In genomic region chr17:43010667-43011308, GRCh38 we compare ENCODE assay signal across 14 cellular contexts. TPM values are rescaled to one million over a fixed set of nuclear protein-coding genes. Genes with fewer than 3 reads are reported as not detected.
DNase-seq lines count a peak whose midpoint lies in the region; ATAC-seq, FAIRE-seq and TF ChIP-seq lines count a peak whose summit lies in the region.
"Had no signal": no experiment of that assay in that cellular context is flagged by ENCODE, and none has a peak within 500 bp of the region (broad histone marks: within the 10 kb centered on the region; RNA-seq: fewer than 3 reads in every experiment).

No MANE protein-coding gene starts in this region.

- no peaks in the 10 kb centered on the region for H3K36me3 Mint-ChIP-seq in natural killer cell
- H3K36me3 Mint-ChIP-seq in natural killer cell treated with Interleukin-12 subunit alpha and Interleukin-12 subunit beta and Interleukin-15 and Interleukin-18, amount 100 ng/mL, for 72 hours = no peaks in the 10 kb centered on the region
- H3K36me3 Mint-ChIP-seq in activated naive CD8-positive, alpha-beta T cell = no peaks in the 10 kb centered on the region

- TF ChIP-seq RAD21 in liver (IDR thresholded peaks at IDR 0.05) = peak; percentile 24 to 45

- no peaks in the 10 kb centered on the region for H3K9me3 Mint-ChIP-seq in natural killer cell
- no peaks in the 10 kb centered on the region for H3K9me3 Mint-ChIP-seq in natural killer cell treated with Interleukin-12 subunit alpha and Interleukin-12 subunit beta and Interleukin-15 and Interleukin-18, amount 100 ng/mL, for 72 hours
- H3K9me3 Mint-ChIP-seq in activated naive CD8-positive, alpha-beta T cell (ENCODE audit: low read depth) = no peaks in the 10 kb centered on the region

- H3K4me3 Mint-ChIP-seq in natural killer cell = no peak overlapping the region
- no peak overlapping the region for H3K4me3 Mint-ChIP-seq in natural killer cell treated with Interleukin-12 subunit alpha and Interleukin-12 subunit beta and Interleukin-15 and Interleukin-18, amount 100 ng/mL, for 72 hours
- no peak overlapping the region for H3K4me3 Mint-ChIP-seq in activated naive CD8-positive, alpha-beta T cell
- H3K4me3 Mint-ChIP-seq: B cell had no signal

- H3K9me3 ChIP-seq in liver (ENCODE audit: control insufficient read depth in 4 of 4, low read length in 3 of 4) = no peaks in the 10 kb centered on the region

- FAIRE-seq in urothelium cell line (lab: Jason Lieb, UNC) = no peak
- FAIRE-seq: GM12891 had no signal

- peak overlapping the region; percentile 31 to 51 for H3K27ac ChIP-seq in liver (ENCODE audit: low read depth in 1 of 2, low read length in 2 of 2)

- peaks cover 14 to 27% of the 10 kb centered on the region in 2 donors for H3K4me1 Mint-ChIP-seq in natural killer cell
- peaks cover 16 to 18% of the 10 kb centered on the region in 2 donors for H3K4me1 Mint-ChIP-seq in natural killer cell treated with Interleukin-12 subunit alpha and Interleukin-12 subunit beta and Interleukin-15 and Interleukin-18, amount 100 ng/mL, for 72 hours (ENCODE audit: low read depth in 2 of 2)
- peaks cover 19% of the 10 kb centered on the region for H3K4me1 Mint-ChIP-seq in activated naive CD8-positive, alpha-beta T cell (ENCODE audit: low read depth)

- peak overlapping the region in 1 of 2 donors; percentile 28 for H3K9ac ChIP-seq in liver (ENCODE audit: low read depth in 1 of 2, low read length in 2 of 2)

- peaks cover 1 to 25% (median 10%) of the 10 kb centered on the region in 4 donors for H3K36me3 ChIP-seq in liver (ENCODE audit: control insufficient read depth in 4 of 4, insufficient read depth in 3 of 4, low read depth in 1 of 4, low read length in 3 of 4)

- POLR2A ChIA-PET in GM10248 (lab: Yijun Ruan, JAX) = interaction anchor here (0.6 kb wide), 1 partner anchor 357 kb away, joined by 3 read pairs; no protein-coding TSS in a partner anchor

- H3K27ac Mint-ChIP-seq in natural killer cell = peak overlapping the region; percentile 6 to 37
- no peak overlapping the region for H3K27ac Mint-ChIP-seq in natural killer cell treated with Interleukin-12 subunit alpha and Interleukin-12 subunit beta and Interleukin-15 and Interleukin-18, amount 100 ng/mL, for 72 hours
- peak overlapping the region; percentile 12 for H3K27ac Mint-ChIP-seq in activated naive CD8-positive, alpha-beta T cell

- no peak overlapping the region for H3K4me3 ChIP-seq in liver (ENCODE audit: low read depth in 1 of 3, low read length in 3 of 3)

- TF ChIP-seq CTCF in natural killer cell (IDR thresholded peaks at IDR 0.05) = no peak
- TF ChIP-seq CTCF in liver (IDR thresholded peaks at IDR 0.05; ENCODE audit: low read depth, low read length, missing input control) = no peak
- TF ChIP-seq CTCF in GM10248 (IDR thresholded peaks at IDR 0.05; ENCODE audit: control extremely low read depth, extremely low read depth, low read depth, missing control alignments) = no peak
- TF ChIP-seq CTCF in GM10266 (IDR thresholded peaks at IDR 0.05; ENCODE audit: control insufficient read depth, insufficient read depth, low read depth, missing control alignments) = no peak

- no peak for ATAC-seq in natural killer cell
- no peak for ATAC-seq in natural killer cell treated with Interleukin-12 subunit alpha and Interleukin-12 subunit beta and Interleukin-15 and Interleukin-18, amount 100 ng/mL, for 72 hours

- WGBS in liver = 71% methylated on average over 5 of the region's 5 CpGs

- no peaks in the 10 kb centered on the region for H3K27me3 Mint-ChIP-seq in natural killer cell (ENCODE audit: low read depth in 2 of 2)
- no peaks in the 10 kb centered on the region for H3K27me3 Mint-ChIP-seq in natural killer cell treated with Interleukin-12 subunit alpha and Interleukin-12 subunit beta and Interleukin-15 and Interleukin-18, amount 100 ng/mL, for 72 hours
- no peaks in the 10 kb centered on the region for H3K27me3 Mint-ChIP-seq in activated naive CD8-positive, alpha-beta T cell
- H3K27me3 Mint-ChIP-seq: B cell had no signal

- CTCF ChIA-PET in GM10248 (lab: Yijun Ruan, JAX) = interaction anchor here (0.9 to 3.3 kb wide), 2 partner anchors 11 to 13 kb away, joined by 3 to 18 read pairs; partner anchors contain the start of gene RPL27

- peaks cover 0 to 11% (median 9%) of the 10 kb centered on the region in 4 donors for H3K4me1 ChIP-seq in liver (ENCODE audit: control insufficient read depth in 4 of 4, insufficient read depth in 4 of 4, low read length in 3 of 4)

- no peaks in the 10 kb centered on the region for H3K27me3 ChIP-seq in liver (ENCODE audit: control insufficient read depth in 4 of 4, insufficient read depth in 4 of 4, low read length in 3 of 4)

- no peak for DNase-seq in natural killer cell
- no peak for DNase-seq in natural killer cell treated with Interleukin-12 subunit alpha and Interleukin-12 subunit beta and Interleukin-15 and Interleukin-18, amount 100 ng/mL, for 72 hours (ENCODE audit: low spot score)
- peak; percentile 33 for DNase-seq in urothelium cell line (ENCODE audit: low spot score)
- no peak for DNase-seq in GM10248 (ENCODE audit: extremely low spot score)
- DNase-seq in GM10266 (ENCODE audit: extremely low spot score) = no peak
- DNase-seq in Kasumi-1 (lab: John Stamatoyannopoulos, UW) = no peak
- DNase-seq: caudate nucleus; NCI-H2081 treated with DMSO at 0.1 percent for 48 hours; stimulated activated CD4-positive, alpha-beta T cell treated with anti-CD3 and anti-CD28 coated beads, Interleukin-4, amount 100 ng/mL, for 1 hour; stimulated activated naive CD4-positive, alpha-beta T cell had no signal

- intact Hi-C loops in natural killer cell (cut with micrococcal nuclease) = no loop called here

TF ChIP-seq in liver, 16 proteins besides CTCF, POLR2A, EP300 and RAD21 (continues in another document):
- TF ChIP-seq, protein P1, sequence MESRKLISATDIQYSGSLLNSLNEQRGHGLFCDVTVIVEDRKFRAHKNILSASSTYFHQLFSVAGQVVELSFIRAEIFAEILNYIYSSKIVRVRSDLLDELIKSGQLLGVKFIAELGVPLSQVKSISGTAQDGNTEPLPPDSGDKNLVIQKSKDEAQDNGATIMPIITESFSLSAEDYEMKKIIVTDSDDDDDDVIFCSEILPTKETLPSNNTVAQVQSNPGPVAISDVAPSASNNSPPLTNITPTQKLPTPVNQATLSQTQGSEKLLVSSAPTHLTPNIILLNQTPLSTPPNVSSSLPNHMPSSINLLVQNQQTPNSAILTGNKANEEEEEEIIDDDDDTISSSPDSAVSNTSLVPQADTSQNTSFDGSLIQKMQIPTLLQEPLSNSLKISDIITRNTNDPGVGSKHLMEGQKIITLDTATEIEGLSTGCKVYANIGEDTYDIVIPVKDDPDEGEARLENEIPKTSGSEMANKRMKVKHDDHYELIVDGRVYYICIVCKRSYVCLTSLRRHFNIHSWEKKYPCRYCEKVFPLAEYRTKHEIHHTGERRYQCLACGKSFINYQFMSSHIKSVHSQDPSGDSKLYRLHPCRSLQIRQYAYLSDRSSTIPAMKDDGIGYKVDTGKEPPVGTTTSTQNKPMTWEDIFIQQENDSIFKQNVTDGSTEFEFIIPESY (IDR thresholded peaks at IDR 0.05) = no peak
- TF ChIP-seq ATF3 (IDR thresholded peaks at IDR 0.05) = peak; percentile 54
- TF ChIP-seq TAF1 (conservative IDR thresholded peaks at IDR 0.05) = no peak
- TF ChIP-seq HNF4A (conservative IDR thresholded peaks at IDR 0.05) = peak; percentile 72 to 74
- peak; percentile 91 to 96 for TF ChIP-seq JUND (IDR thresholded peaks at IDR 0.05)
- peak; percentile 25 for TF ChIP-seq NR2F2 (IDR thresholded peaks at IDR 0.05)
- TF ChIP-seq FOXA1 (IDR thresholded peaks at IDR 0.05) = no peak
- peak; percentile 33 for TF ChIP-seq YY1 (IDR thresholded peaks at IDR 0.05)
- peak; percentile 74 for TF ChIP-seq SP1 (IDR thresholded peaks at IDR 0.05)
- peak in 1 of 2 donors; percentile 46 for TF ChIP-seq GABPA (IDR thresholded peaks at IDR 0.05 in 1 of 2, conservative IDR thresholded peaks at IDR 0.05 in 1 of 2)
- peak; percentile 79 to 86 for TF ChIP-seq RXRA (IDR thresholded peaks at IDR 0.05)
- no peak for TF ChIP-seq FOXA2 (IDR thresholded peaks at IDR 0.05)
- TF ChIP-seq, protein P2, sequence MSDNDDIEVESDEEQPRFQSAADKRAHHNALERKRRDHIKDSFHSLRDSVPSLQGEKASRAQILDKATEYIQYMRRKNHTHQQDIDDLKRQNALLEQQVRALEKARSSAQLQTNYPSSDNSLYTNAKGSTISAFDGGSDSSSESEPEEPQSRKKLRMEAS (IDR thresholded peaks at IDR 0.05) = peak; percentile 30

RNA-seq across cellular contexts. Expression of gene IFI35, which starts 4.2 kb away (rescaled TPM):
- total RNA-seq in natural killer cell (10 to 100 TPM; 50.0 to 66.8 (median 59.4) TPM), liver (10 to 100 TPM; 11.9 to 20.7 TPM)
- 10 to 100 TPM; 65.0 to 82.7 TPM for total RNA-seq in natural killer cell treated with Interleukin-12 subunit alpha and Interleukin-12 subunit beta and Interleukin-15 and Interleukin-18, amount 100 ng/mL, for 72 hours
- 10 to 100 TPM; 23.4 to 34.6 TPM for polyA plus RNA-seq in liver

RNA-seq across cellular contexts. Expression of gene VAT1, which starts 11.4 kb away (rescaled TPM):
- total RNA-seq in natural killer cell (10 to 100 TPM; 21.1 to 32.1 (median 31.9) TPM), liver (10 to 100 TPM; 16.3 to 18.7 TPM)
- total RNA-seq in natural killer cell treated with Interleukin-12 subunit alpha and Interleukin-12 subunit beta and Interleukin-15 and Interleukin-18, amount 100 ng/mL, for 72 hours = 10 to 100 TPM in 1 of 2 donors, 1 to 10 TPM in 1; 9.0 to 19.0 TPM
- polyA plus RNA-seq in liver = 10 to 100 TPM; 32.1 to 38.8 TPM

RNA-seq across cellular contexts. Expression of gene RPL27, which starts 12.6 kb away (rescaled TPM):
- total RNA-seq in natural killer cell = 100 to 1,000 TPM; 555 to 671 (median 608) TPM
- 100 to 1,000 TPM; 619 to 763 TPM for total RNA-seq in natural killer cell treated with Interleukin-12 subunit alpha and Interleukin-12 subunit beta and Interleukin-15 and Interleukin-18, amount 100 ng/mL, for 72 hours
- 100 to 1,000 TPM; 188 to 422 TPM for total RNA-seq in liver
- 100 to 1,000 TPM; 463 to 928 TPM for polyA plus RNA-seq in liver

RNA-seq across cellular contexts. Expression of gene RND2, which starts 14.2 kb away (rescaled TPM):
- total RNA-seq in natural killer cell (under 1 TPM; 0.12 to 0.58 (median 0.14) TPM), liver (1 to 10 TPM; 1.9 to 2.8 TPM)
- total RNA-seq in natural killer cell treated with Interleukin-12 subunit alpha and Interleukin-12 subunit beta and Interleukin-15 and Interleukin-18, amount 100 ng/mL, for 72 hours = not detected
- 1 to 10 TPM; 2.1 to 2.4 TPM for polyA plus RNA-seq in liver

RNA-seq across cellular contexts. Expression of gene RUNDC1, which starts 30.4 kb away (rescaled TPM):
- total RNA-seq in natural killer cell (10 to 100 TPM; 11.6 to 15.8 (median 14.6) TPM), liver (1 to 10 TPM; 5.6 to 8.1 TPM)
- 10 to 100 TPM; 17.9 to 19.0 TPM for total RNA-seq in natural killer cell treated with Interleukin-12 subunit alpha and Interleukin-12 subunit beta and Interleukin-15 and Interleukin-18, amount 100 ng/mL, for 72 hours
- polyA plus RNA-seq in liver = 1 to 10 TPM; 2.9 to 3.2 TPM

Comparison
In these comparisons a context has a peak if more than half of its experiments do, and no peak if none do; other contexts are left out.
1. H3K27ac Mint-ChIP-seq: peak in natural killer cell (2 of 2) and activated naive CD8-positive, alpha-beta T cell (single experiment); none in natural killer cell treated with Interleukin-12 subunit alpha and Interleukin-12 subunit beta and Interleukin-15 and Interleukin-18, amount 100 ng/mL, for 72 hours (0 of 2).